Comparison of ENCODE assay signal across 15 cellular contexts in the genomic region with DNA sequence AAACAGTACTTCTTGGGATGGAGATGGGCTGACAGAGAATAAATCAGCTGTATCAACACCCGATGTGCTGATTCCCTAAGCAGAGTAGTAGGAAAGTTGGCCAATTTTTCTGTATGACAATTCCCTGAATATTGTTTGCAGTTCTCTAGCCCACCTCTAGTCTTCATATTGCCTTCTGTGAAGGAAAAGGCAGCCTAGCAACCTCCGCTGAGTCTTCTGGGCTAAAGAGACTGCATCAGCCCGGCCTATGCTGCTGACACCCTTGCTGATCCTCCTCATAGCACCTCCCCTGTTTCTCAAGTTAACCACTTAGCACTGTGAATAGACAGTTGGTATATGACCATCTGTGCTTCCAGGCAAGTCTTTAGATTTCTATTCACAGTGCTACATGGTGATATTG.
DNase-seq lines count a peak whose midpoint lies in the region; ATAC-seq, FAIRE-seq and TF ChIP-seq lines count a peak whose summit lies in the region.
"Had no signal": no experiment of that assay in that cellular context is flagged by ENCODE, and none has a peak within 500 bp of the region (broad histone marks: within the 10 kb centered on the region; RNA-seq: fewer than 3 reads in every experiment).

No MANE protein-coding gene starts in this region.

- no peaks in the 10 kb centered on the region for H3F3A ChIP-seq in neural progenitor cell (ENCODE audit: low read depth)

- no TSS peak for BruUV-seq in Calu3 (replicated peaks; lab: Mats Ljungman, UMichigan)

- peak overlapping the region; percentile 79 for H3K27ac Mint-ChIP-seq in Calu3 (ENCODE audit: unreplicated experiment)
- H3K27ac Mint-ChIP-seq in neural progenitor cell, result no peak overlapping the region
- H3K27ac Mint-ChIP-seq: activated naive CD8-positive, alpha-beta T cell treated with anti-CD3 and anti-CD28 coated beads, Interleukin-2, amount 10 ng/mL, durations not matched to agents 7 days and 5 days; B cell had no signal

- H3K79me2 ChIP-seq in neural progenitor cell (ENCODE audit: low read depth), result no peaks in the 10 kb centered on the region

- no peaks in the 10 kb centered on the region for H3K4me1 ChIP-seq in neural progenitor cell

- no peaks in the 10 kb centered on the region for H4K20me1 ChIP-seq in neural progenitor cell (ENCODE audit: low read depth)

- peak; percentile 13 for FAIRE-seq in bronchial epithelial cell (lab: Jason Lieb, UNC)

- no peak overlapping the region for H3K9ac ChIP-seq in neural progenitor cell

- H3K27me3 Mint-ChIP-seq in Calu3 (ENCODE audit: unreplicated experiment) (no peaks in the 10 kb centered on the region), neural progenitor cell (ENCODE audit: insufficient read depth, low read depth) (peaks cover 3% of the 10 kb centered on the region)

- no peak for ATAC-seq in GM19395 (IDR thresholded peaks at IDR 0.05; ENCODE audit: unreplicated experiment)
- no peak for ATAC-seq in GM21381 (IDR thresholded peaks at IDR 0.05; ENCODE audit: unreplicated experiment)
- ATAC-seq in GM18873 (IDR thresholded peaks at IDR 0.05; ENCODE audit: low FRiP score, unreplicated experiment), result no peak

- H3K9me3 ChIP-seq in neural progenitor cell (ENCODE audit: low read depth), result no peaks in the 10 kb centered on the region

- H3K4me1 Mint-ChIP-seq in Calu3 (ENCODE audit: low read depth, unreplicated experiment) (peaks cover 38% of the 10 kb centered on the region), neural progenitor cell (peaks cover 16% of the 10 kb centered on the region)
- H3K4me1 Mint-ChIP-seq: B cell had no signal

- H2AFZ ChIP-seq in neural progenitor cell (replicated peaks), result peak overlapping the region; percentile 35

- CTCF ChIA-PET in Calu3 (lab: Charles Lee), result interaction anchor here (1.3 kb wide), 1 partner anchor 11 kb away, joined by 3 read pairs; no protein-coding TSS in a partner anchor

- TF ChIP-seq CTCF in Calu3 (IDR thresholded peaks at IDR 0.05; ENCODE audit: unreplicated experiment), result no peak
- TF ChIP-seq CTCF in HFF-Myc (IDR thresholded peaks at IDR 0.05; ENCODE audit: low read depth, low read length, missing control alignments), result peak; percentile 11
- no peak for TF ChIP-seq CTCF in bronchial epithelial cell (IDR thresholded peaks at IDR 0.05; ENCODE audit: insufficient read depth, low read length, severe bottlenecking)
- TF ChIP-seq CTCF in neural progenitor cell (IDR thresholded peaks at IDR 0.05), result peak; percentile 27

- intact Hi-C loops in Calu3 (cut with micrococcal nuclease; ENCODE audit: unreplicated experiment), result loop anchor here (2.0 to 5.0 kb wide), 2 partner anchors 111 to 190 kb away; no protein-coding TSS in a partner anchor

- DNase-seq in Calu3 (no peak), HFF-Myc (ENCODE audit: extremely low read depth, low read depth) (no peak), bronchial epithelial cell (ENCODE audit: low read depth) (no peak), neural progenitor cell (ENCODE audit: low spot score) (peak; percentile 17)
- DNase-seq: activated CD4-positive, alpha-beta T cell treated with anti-CD3 and anti-CD28 coated beads for 1 hour; activated naive CD8-positive, alpha-beta T cell treated with anti-CD3 and anti-CD28 coated beads, Interleukin-2, amount 10 ng/mL, durations not matched to agents 7 days and 5 days; dermis blood vessel endothelial cell; GDM1; NCI-H1694; NCI-H446 treated with DMSO at 0.1 percent for 48 hours; stimulated activated CD4-positive, alpha-beta T cell treated with anti-CD3 and anti-CD28 coated beads, Interleukin-2, amount 100 ng/mL, for 48 hours had no signal

- no peak overlapping the region for H3K27ac ChIP-seq in neural progenitor cell

- H3K4me3 ChIP-seq in HFF-Myc (replicated peaks; ENCODE audit: low read depth, low read length) (no peak overlapping the region), bronchial epithelial cell (ENCODE audit: low read depth, low read length) (no peak overlapping the region), neural progenitor cell (no peak overlapping the region)

- H3K9me3 Mint-ChIP-seq in Calu3 (ENCODE audit: low read depth, unreplicated experiment) (peaks cover 2% of the 10 kb centered on the region), neural progenitor cell (peaks cover 8% of the 10 kb centered on the region)

- H3K4me3 Mint-ChIP-seq in Calu3 (ENCODE audit: low read depth, unreplicated experiment) (no peak overlapping the region), neural progenitor cell (no peak overlapping the region)
- H3K4me3 Mint-ChIP-seq: activated naive CD8-positive, alpha-beta T cell treated with anti-CD3 and anti-CD28 coated beads, Interleukin-2, amount 10 ng/mL, durations not matched to agents 7 days and 5 days; B cell had no signal

- no peaks in the 10 kb centered on the region for H3K36me3 ChIP-seq in bronchial epithelial cell (ENCODE audit: control insufficient read depth, insufficient read depth, low read length)
- no peaks in the 10 kb centered on the region for H3K36me3 ChIP-seq in neural progenitor cell

- H3K4me2 ChIP-seq in neural progenitor cell, result no peak overlapping the region

- no peaks in the 10 kb centered on the region for H3K27me3 ChIP-seq in bronchial epithelial cell (ENCODE audit: control insufficient read depth, insufficient read depth, low read length)
- H3K27me3 ChIP-seq in neural progenitor cell, result no peaks in the 10 kb centered on the region

- H3K36me3 Mint-ChIP-seq in Calu3 (ENCODE audit: insufficient read depth, unreplicated experiment) (peaks cover 5% of the 10 kb centered on the region), neural progenitor cell (no peaks in the 10 kb centered on the region)
- H3K36me3 Mint-ChIP-seq: activated naive CD8-positive, alpha-beta T cell treated with anti-CD3 and anti-CD28 coated beads, Interleukin-2, amount 10 ng/mL, durations not matched to agents 7 days and 5 days had no signal

Comparison
In these comparisons a context has a peak if more than half of its experiments do, and no peak if none do; other contexts are left out.
1. CTCF ChIP-seq: peak in HFF-Myc (single experiment) and neural progenitor cell (single experiment); none in Calu3 (single experiment) and bronchial epithelial cell (single experiment).